ENCODE assay signal across 8 cellular contexts in the genomic region with DNA sequence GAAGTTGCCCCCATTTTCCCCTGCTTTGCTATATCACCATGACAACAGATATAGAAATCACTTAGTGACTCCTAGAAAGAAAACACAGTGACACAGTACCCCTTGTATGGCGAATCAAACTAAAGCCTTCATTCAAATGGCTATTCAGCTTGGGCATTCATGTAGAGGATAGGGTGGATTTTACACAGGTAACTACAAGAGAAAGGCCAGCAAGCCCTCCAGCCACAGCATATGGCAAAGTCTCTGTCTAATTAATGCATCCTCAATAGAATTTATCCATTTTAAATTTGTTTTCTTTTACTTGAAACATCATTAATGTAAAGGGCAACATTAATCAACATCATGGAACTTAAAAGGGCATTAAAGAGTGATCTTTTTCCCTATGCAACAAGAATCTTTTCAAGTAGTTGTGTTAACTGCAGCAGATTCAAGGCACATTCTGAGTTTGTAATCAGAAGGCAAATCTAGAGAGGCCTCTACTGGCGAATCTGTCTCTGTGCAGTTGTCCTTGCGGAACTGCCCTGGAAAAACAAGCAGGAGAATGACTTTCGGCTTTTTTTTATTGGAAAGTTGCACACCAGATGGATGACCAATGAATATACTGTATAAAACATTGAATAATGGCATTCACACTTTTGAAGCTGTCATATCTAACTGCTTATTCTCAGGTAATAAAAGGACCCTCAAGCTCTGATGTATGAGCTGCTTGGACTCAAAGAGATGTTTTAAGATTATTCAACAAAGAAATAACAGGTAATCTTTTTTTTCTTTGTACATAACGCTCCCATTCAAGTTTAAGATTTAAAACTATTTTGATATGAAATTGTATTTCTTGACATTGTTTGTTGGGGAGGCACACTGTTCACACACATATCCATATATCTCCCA.
DNase-seq lines count a peak whose midpoint lies in the region; ATAC-seq and TF ChIP-seq lines count a peak whose summit lies in the region.

No MANE protein-coding gene starts in this region.

- H3K9me3 Mint-ChIP-seq in activated CD8-positive, alpha-beta T cell treated with anti-CD3 and anti-CD28 coated beads, Interleukin-2, amount 10 ng/mL, durations not matched to agents 7 days and 5 days (ENCODE audit: insufficient read depth), result no peaks in the 10 kb centered on the region

- no peaks in the 10 kb centered on the region for H3K36me3 Mint-ChIP-seq in activated CD8-positive, alpha-beta T cell treated with anti-CD3 and anti-CD28 coated beads, Interleukin-2, amount 10 ng/mL, durations not matched to agents 7 days and 5 days (ENCODE audit: low read depth)

- H3K4me3 Mint-ChIP-seq in activated CD8-positive, alpha-beta T cell treated with anti-CD3 and anti-CD28 coated beads, Interleukin-2, amount 10 ng/mL, durations not matched to agents 7 days and 5 days, result no peak overlapping the region

- H3K4me2 ChIP-seq in neural cell (ENCODE audit: low read length), result peak overlapping the region; percentile 10

- H3K27ac ChIP-seq in left ventricle myocardium inferior (replicated peaks) (no peak overlapping the region), neural cell (ENCODE audit: low read length) (peak overlapping the region; percentile 42)

- no peaks in the 10 kb centered on the region for H4K20me1 ChIP-seq in neural cell (ENCODE audit: insufficient read depth)

- peaks cover 13% of the 10 kb centered on the region for H3K79me2 ChIP-seq in neural cell (replicated peaks; ENCODE audit: insufficient read depth, low read length)

- no peaks in the 10 kb centered on the region for H3K9me2 ChIP-seq in neural cell (ENCODE audit: insufficient read depth, low read length)

- H3F3A ChIP-seq in neural cell (ENCODE audit: insufficient read depth, low read length, poor library complexity, severe bottlenecking), result no peaks in the 10 kb centered on the region

- DNase-seq in left ventricle myocardium inferior (no peak), Right ventricle myocardium inferior (ENCODE audit: missing footprints) (no peak), NCI-H748 (lab: John Stamatoyannopoulos, UW; ENCODE audit: unreplicated experiment) (peak; percentile 59), dermis microvascular lymphatic vessel endothelial cell (ENCODE audit: low read depth in 2 of 2) (peak; percentile 25 to 56), DMS79 (lab: John Stamatoyannopoulos, UW) (no peak), NOMO-1 (lab: John Stamatoyannopoulos, UW; ENCODE audit: unreplicated experiment in 2 of 2) (no peak)
- no peak for DNase-seq in activated CD8-positive, alpha-beta T cell treated with anti-CD3 and anti-CD28 coated beads, Interleukin-2, amount 10 ng/mL, durations not matched to agents 7 days and 5 days

- H3K4me1 ChIP-seq in left ventricle myocardium inferior, result no peaks in the 10 kb centered on the region

- no peak overlapping the region for H3K27ac Mint-ChIP-seq in activated CD8-positive, alpha-beta T cell treated with anti-CD3 and anti-CD28 coated beads, Interleukin-2, amount 10 ng/mL, durations not matched to agents 7 days and 5 days

- TF ChIP-seq RAD21 in neural cell (conservative IDR thresholded peaks at IDR 0.05), result peak; percentile 87

- no peak overlapping the region for H3K9ac ChIP-seq in neural cell (ENCODE audit: low read length)

- TF ChIP-seq EP300 in neural cell (conservative IDR thresholded peaks at IDR 0.05; ENCODE audit: poor library complexity, severe bottlenecking), result no peak

- H3K9me3 ChIP-seq in left ventricle myocardium inferior (replicated peaks) (no peaks in the 10 kb centered on the region), neural cell (ENCODE audit: low read length) (no peaks in the 10 kb centered on the region)

- H3K27me3 ChIP-seq in left ventricle myocardium inferior (ENCODE audit: low read depth) (no peaks in the 10 kb centered on the region), neural cell (ENCODE audit: insufficient read depth, low read depth, low read length) (no peaks in the 10 kb centered on the region)

- POLR2A ChIA-PET in activated CD8-positive, alpha-beta T cell treated with anti-CD3 and anti-CD28 coated beads, Interleukin-2, amount 10 ng/mL, durations not matched to agents 7 days and 5 days (lab: Charles Lee), result no interaction called here

- no peaks in the 10 kb centered on the region for H3K36me3 ChIP-seq in left ventricle myocardium inferior
- H3K36me3 ChIP-seq in neural cell (ENCODE audit: insufficient read depth, low read length), result no peaks in the 10 kb centered on the region

- H3K27me3 Mint-ChIP-seq in activated CD8-positive, alpha-beta T cell treated with anti-CD3 and anti-CD28 coated beads, Interleukin-2, amount 10 ng/mL, durations not matched to agents 7 days and 5 days (ENCODE audit: low read depth), result no peaks in the 10 kb centered on the region

- intact Hi-C loops in left ventricle myocardium inferior (cut with micrococcal nuclease) (no loop called here), Right ventricle myocardium inferior (cut with DNase I) (no loop called here)

- H3K4me3 ChIP-seq in left ventricle myocardium inferior, result no peak overlapping the region
- no peak overlapping the region for H3K4me3 ChIP-seq in neural cell (ENCODE audit: low read length)

- CTCF ChIA-PET in activated CD8-positive, alpha-beta T cell treated with anti-CD3 and anti-CD28 coated beads, Interleukin-2, amount 10 ng/mL, durations not matched to agents 7 days and 5 days (lab: Charles Lee), result interaction anchor here (0.8 kb wide), 1 partner anchor 9 kb away, joined by 3 read pairs; no protein-coding TSS in a partner anchor

- H2AFZ ChIP-seq in neural cell (ENCODE audit: low read depth, low read length), result no peak overlapping the region

- H3K4me1 Mint-ChIP-seq in activated CD8-positive, alpha-beta T cell treated with anti-CD3 and anti-CD28 coated beads, Interleukin-2, amount 10 ng/mL, durations not matched to agents 7 days and 5 days (ENCODE audit: low read depth), result no peaks in the 10 kb centered on the region

- no peak for ATAC-seq in Right ventricle myocardium inferior
- ATAC-seq in activated CD8-positive, alpha-beta T cell treated with anti-CD3 and anti-CD28 coated beads, Interleukin-2, amount 10 ng/mL, durations not matched to agents 7 days and 5 days, result no peak

- TF ChIP-seq CTCF in left ventricle myocardium inferior (IDR thresholded peaks at IDR 0.05; ENCODE audit: borderline replicate concordance) (peak; percentile 64), neural cell (IDR thresholded peaks at IDR 0.05; ENCODE audit: poor library complexity, severe bottlenecking) (peak; percentile 83)

TF ChIP-seq in neural cell, 6 proteins besides CTCF, POLR2A, EP300 and RAD21:
- TF ChIP-seq SMC3 (conservative IDR thresholded peaks at IDR 0.05; ENCODE audit: poor library complexity), result peak; percentile 81
- TF ChIP-seq, protein P1, sequence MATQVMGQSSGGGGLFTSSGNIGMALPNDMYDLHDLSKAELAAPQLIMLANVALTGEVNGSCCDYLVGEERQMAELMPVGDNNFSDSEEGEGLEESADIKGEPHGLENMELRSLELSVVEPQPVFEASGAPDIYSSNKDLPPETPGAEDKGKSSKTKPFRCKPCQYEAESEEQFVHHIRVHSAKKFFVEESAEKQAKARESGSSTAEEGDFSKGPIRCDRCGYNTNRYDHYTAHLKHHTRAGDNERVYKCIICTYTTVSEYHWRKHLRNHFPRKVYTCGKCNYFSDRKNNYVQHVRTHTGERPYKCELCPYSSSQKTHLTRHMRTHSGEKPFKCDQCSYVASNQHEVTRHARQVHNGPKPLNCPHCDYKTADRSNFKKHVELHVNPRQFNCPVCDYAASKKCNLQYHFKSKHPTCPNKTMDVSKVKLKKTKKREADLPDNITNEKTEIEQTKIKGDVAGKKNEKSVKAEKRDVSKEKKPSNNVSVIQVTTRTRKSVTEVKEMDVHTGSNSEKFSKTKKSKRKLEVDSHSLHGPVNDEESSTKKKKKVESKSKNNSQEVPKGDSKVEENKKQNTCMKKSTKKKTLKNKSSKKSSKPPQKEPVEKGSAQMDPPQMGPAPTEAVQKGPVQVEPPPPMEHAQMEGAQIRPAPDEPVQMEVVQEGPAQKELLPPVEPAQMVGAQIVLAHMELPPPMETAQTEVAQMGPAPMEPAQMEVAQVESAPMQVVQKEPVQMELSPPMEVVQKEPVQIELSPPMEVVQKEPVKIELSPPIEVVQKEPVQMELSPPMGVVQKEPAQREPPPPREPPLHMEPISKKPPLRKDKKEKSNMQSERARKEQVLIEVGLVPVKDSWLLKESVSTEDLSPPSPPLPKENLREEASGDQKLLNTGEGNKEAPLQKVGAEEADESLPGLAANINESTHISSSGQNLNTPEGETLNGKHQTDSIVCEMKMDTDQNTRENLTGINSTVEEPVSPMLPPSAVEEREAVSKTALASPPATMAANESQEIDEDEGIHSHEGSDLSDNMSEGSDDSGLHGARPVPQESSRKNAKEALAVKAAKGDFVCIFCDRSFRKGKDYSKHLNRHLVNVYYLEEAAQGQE (IDR thresholded peaks at IDR 0.05; ENCODE audit: borderline replicate concordance), result no peak

Comparison
In these comparisons a context has a peak if more than half of its experiments do, and no peak if none do; other contexts are left out.
1. DNase-seq: peak in NCI-H748 (single experiment) and dermis microvascular lymphatic vessel endothelial cell (2 of 2); none in left ventricle myocardium inferior (single experiment), Right ventricle myocardium inferior (single experiment), DMS79 (single experiment), activated CD8-positive, alpha-beta T cell treated with anti-CD3 and anti-CD28 coated beads, Interleukin-2, amount 10 ng/mL, durations not matched to agents 7 days and 5 days (single experiment) and NOMO-1 (0 of 2).